Comparison of ENCODE assay signal across 8 cellular contexts in the genomic region with DNA sequence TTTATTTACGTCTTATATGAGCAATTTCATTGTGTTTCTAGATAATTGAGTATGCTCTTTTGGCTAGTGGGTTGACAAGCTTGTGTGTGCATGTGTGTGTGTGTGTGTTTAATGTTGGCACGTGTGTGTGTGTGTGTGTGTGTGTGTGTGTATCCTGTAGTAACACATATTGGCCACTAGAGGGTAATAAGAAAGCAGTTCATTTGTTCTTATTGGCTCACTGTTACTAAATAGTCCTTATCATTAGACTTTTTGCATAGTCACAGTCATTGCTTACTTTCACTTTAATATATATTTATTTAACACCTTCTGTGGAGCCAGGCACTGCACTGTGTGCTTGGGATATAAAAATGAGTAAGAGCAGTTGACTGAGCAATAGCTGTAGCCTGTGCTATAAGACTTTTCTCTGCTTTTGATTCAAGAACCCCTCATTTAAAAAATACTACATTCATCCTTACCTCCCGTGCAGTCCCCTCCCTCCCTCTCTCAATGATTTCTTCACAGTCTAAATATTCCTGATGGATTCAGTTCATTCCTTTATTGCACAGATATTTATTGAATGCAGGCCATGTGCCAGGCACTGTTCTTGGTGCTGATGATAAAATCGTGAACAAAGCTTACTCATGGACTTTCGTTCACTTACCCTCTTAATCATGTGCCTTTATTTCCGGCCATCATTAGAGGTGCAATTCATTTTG.
DNase-seq lines count a peak whose midpoint lies in the region; ATAC-seq and TF ChIP-seq lines count a peak whose summit lies in the region.

No MANE protein-coding gene starts in this region.

- H3K27ac Mint-ChIP-seq in activated naive CD8-positive, alpha-beta T cell treated with anti-CD3 and anti-CD28 coated beads for 36 hours: peak overlapping the region; percentile 75
- no peak overlapping the region for H3K27ac Mint-ChIP-seq in stimulated activated naive B cell treated with anti-CD40 and anti-IgM and Interleukin-4, amounts not matched to agents 10 μg/mL and 1 μg/mL and 100 μg/mL, for 72 hours

- no peak overlapping the region for H3K4me3 Mint-ChIP-seq in activated naive CD8-positive, alpha-beta T cell treated with anti-CD3 and anti-CD28 coated beads for 36 hours
- peak overlapping the region in 1 of 2 donors; percentile 27 for H3K4me3 Mint-ChIP-seq in stimulated activated naive B cell treated with anti-CD40 and anti-IgM and Interleukin-4, amounts not matched to agents 10 μg/mL and 1 μg/mL and 100 μg/mL, for 72 hours

- DNase-seq in AG04449 (ENCODE audit: low read depth, low spot score) (no peak), GM10248 (ENCODE audit: extremely low spot score) (peak; percentile 20), NCI-H1694 treated with DMSO at 0.1 percent for 48 hours (lab: John Stamatoyannopoulos, UW) (peak; percentile 57), right atrium auricular region (ENCODE audit: low spot score) (no peak), amygdala (lab: John Stamatoyannopoulos, UW) (no peak)
- DNase-seq in activated naive CD8-positive, alpha-beta T cell treated with anti-CD3 and anti-CD28 coated beads for 36 hours: no peak
- DNase-seq in stimulated activated naive B cell treated with anti-CD40 and anti-IgM and Interleukin-4, amounts not matched to agents 10 μg/mL and 1 μg/mL and 100 μg/mL, for 72 hours: no peak

- peaks cover 69% of the 10 kb centered on the region for H3K4me1 Mint-ChIP-seq in activated naive CD8-positive, alpha-beta T cell treated with anti-CD3 and anti-CD28 coated beads for 36 hours
- peaks cover 47 to 80% of the 10 kb centered on the region in 2 donors for H3K4me1 Mint-ChIP-seq in stimulated activated naive B cell treated with anti-CD40 and anti-IgM and Interleukin-4, amounts not matched to agents 10 μg/mL and 1 μg/mL and 100 μg/mL, for 72 hours

- H3K27ac ChIP-seq in right atrium auricular region: peak overlapping the region in 1 of 2 donors; percentile 54

- POLR2A ChIA-PET in AG04449 (lab: Yijun Ruan, JAX): no interaction called here
- POLR2A ChIA-PET in GM10248 (lab: Yijun Ruan, JAX): no interaction called here

- no peaks in the 10 kb centered on the region for H3K9me3 ChIP-seq in right atrium auricular region

- CTCF ChIA-PET in AG04449 (lab: Yijun Ruan, JAX) (interaction anchor here (0.7 to 3.9 kb wide), 23 partner anchors 9 to 207 kb away, joined by 3 to 27 read pairs (median 5); no protein-coding TSS in a partner anchor), GM10248 (lab: Yijun Ruan, JAX) (interaction anchor here (0.6 to 3.8 kb wide), 27 partner anchors 10 to 1192 kb away, joined by 3 to 46 read pairs (median 5); no protein-coding TSS in a partner anchor)

- TF ChIP-seq CTCF in AG04449 (IDR thresholded peaks at IDR 0.05; ENCODE audit: insufficient read depth, low read length, missing control alignments): peak; percentile 50
- peak; percentile 40 for TF ChIP-seq CTCF in GM10248 (IDR thresholded peaks at IDR 0.05; ENCODE audit: control extremely low read depth, extremely low read depth, low read depth, missing control alignments)
- peak; percentile 69 to 70 for TF ChIP-seq CTCF in right atrium auricular region (IDR thresholded peaks at IDR 0.05)

- H3K27me3 ChIP-seq in right atrium auricular region: no peaks in the 10 kb centered on the region

- no peaks in the 10 kb centered on the region for H3K9me3 Mint-ChIP-seq in activated naive CD8-positive, alpha-beta T cell treated with anti-CD3 and anti-CD28 coated beads for 36 hours
- H3K9me3 Mint-ChIP-seq in stimulated activated naive B cell treated with anti-CD40 and anti-IgM and Interleukin-4, amounts not matched to agents 10 μg/mL and 1 μg/mL and 100 μg/mL, for 72 hours: no peaks in the 10 kb centered on the region

- peaks cover 0 to 58% of the 10 kb centered on the region in 2 donors for H3K4me1 ChIP-seq in right atrium auricular region

- no peaks in the 10 kb centered on the region for H3K36me3 ChIP-seq in right atrium auricular region

- peak; percentile 69 to 72 for ATAC-seq in stimulated activated naive B cell treated with anti-CD40 and anti-IgM and Interleukin-4, amounts not matched to agents 10 μg/mL and 1 μg/mL and 100 μg/mL, for 72 hours (replicated peaks)
- no peak for ATAC-seq in GM21723 (IDR thresholded peaks at IDR 0.05; ENCODE audit: unreplicated experiment)

- peaks cover 28% of the 10 kb centered on the region for H3K36me3 Mint-ChIP-seq in activated naive CD8-positive, alpha-beta T cell treated with anti-CD3 and anti-CD28 coated beads for 36 hours
- peaks cover 15 to 24% of the 10 kb centered on the region in 2 donors for H3K36me3 Mint-ChIP-seq in stimulated activated naive B cell treated with anti-CD40 and anti-IgM and Interleukin-4, amounts not matched to agents 10 μg/mL and 1 μg/mL and 100 μg/mL, for 72 hours

- no peak overlapping the region; the same call in 1 of the 2 replicates for H3K4me3 ChIP-seq in AG04449 (ENCODE audit: low read depth, low read length)
- H3K4me3 ChIP-seq in right atrium auricular region: peak overlapping the region in 1 of 2 donors; percentile 24

- no peaks in the 10 kb centered on the region for H3K27me3 Mint-ChIP-seq in activated naive CD8-positive, alpha-beta T cell treated with anti-CD3 and anti-CD28 coated beads for 36 hours
- no peaks in the 10 kb centered on the region for H3K27me3 Mint-ChIP-seq in stimulated activated naive B cell treated with anti-CD40 and anti-IgM and Interleukin-4, amounts not matched to agents 10 μg/mL and 1 μg/mL and 100 μg/mL, for 72 hours

Comparison
In these comparisons a context has a peak if more than half of its experiments do, and no peak if none do; other contexts are left out.
1. DNase-seq: peak in GM10248 (single experiment) and NCI-H1694 treated with DMSO at 0.1 percent for 48 hours (single experiment); none in AG04449 (single experiment), activated naive CD8-positive, alpha-beta T cell treated with anti-CD3 and anti-CD28 coated beads for 36 hours (single experiment), right atrium auricular region (single experiment), stimulated activated naive B cell treated with anti-CD40 and anti-IgM and Interleukin-4, amounts not matched to agents 10 μg/mL and 1 μg/mL and 100 μg/mL, for 72 hours (single experiment) and amygdala (0 of 56).
2. Peak in every context shown above with its lines, with median percentiles within 50 percentile points of each other: CTCF ChIP-seq.